Comparison of ENCODE assay signal across 8 cellular contexts in the genomic region with DNA sequence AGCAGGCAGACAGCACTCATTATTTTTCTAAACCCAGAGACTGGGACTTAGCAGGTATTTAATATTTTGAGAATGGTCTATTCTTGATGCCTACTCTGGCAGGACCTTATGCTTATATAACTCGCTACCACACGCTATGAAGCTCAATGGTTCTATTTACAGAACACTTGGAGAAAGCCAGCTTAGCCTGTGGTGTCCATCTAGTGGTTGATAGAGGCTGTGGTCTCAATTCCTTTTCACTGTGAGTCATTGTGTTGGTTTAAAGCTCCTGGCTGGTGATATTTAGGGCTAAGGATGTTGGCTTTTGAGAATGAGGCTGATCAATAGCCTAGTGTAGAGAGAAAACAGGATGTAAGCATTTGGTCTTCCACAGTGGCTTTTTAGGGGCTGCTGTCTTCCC.
DNase-seq lines count a peak whose midpoint lies in the region; ATAC-seq and TF ChIP-seq lines count a peak whose summit lies in the region.

No MANE protein-coding gene starts in this region.

- H3K27ac Mint-ChIP-seq in CD4-positive, alpha-beta T cell, result no peak overlapping the region
- H3K27ac Mint-ChIP-seq in activated CD4-positive, alpha-beta T cell treated with anti-CD3 and anti-CD28 coated beads for 36 hours, result no peak overlapping the region

- TF ChIP-seq POLR2A in right lobe of liver (IDR thresholded peaks at IDR 0.05), result no peak

- peak; percentile 70 to 82 (median 78) for ATAC-seq in right lobe of liver
- ATAC-seq in GM21529 (IDR thresholded peaks at IDR 0.05; ENCODE audit: unreplicated experiment), result no peak
- no peak for ATAC-seq in CD4-positive, alpha-beta T cell (ENCODE audit: poor library complexity)
- no peak for ATAC-seq in activated CD4-positive, alpha-beta T cell treated with anti-CD3 and anti-CD28 coated beads for 36 hours

- DNase-seq in EL (peak; percentile 79), NCI-H2196 (lab: John Stamatoyannopoulos, UW; ENCODE audit: unreplicated experiment) (peak; percentile 63), cerebellum (ENCODE audit: low spot score) (peak; percentile 82), right lobe of liver (no peak), Kasumi-1 (lab: John Stamatoyannopoulos, UW) (no peak)
- DNase-seq in CD4-positive, alpha-beta T cell, result no peak
- no peak for DNase-seq in activated CD4-positive, alpha-beta T cell treated with anti-CD3 and anti-CD28 coated beads for 36 hours

- H3K9me3 ChIP-seq in right lobe of liver, result no peaks in the 10 kb centered on the region
- H3K9me3 ChIP-seq in CD4-positive, alpha-beta T cell (ENCODE audit: control insufficient read depth, low read length), result no peaks in the 10 kb centered on the region

- WGBS in right lobe of liver (ENCODE audit: insufficient coverage, low coverage, low lambda C conversion rate, missing lambda C conversion rate), result 20% methylated on average over 2 of the region's 2 CpGs

- CTCF ChIA-PET in CD4-positive, alpha-beta T cell (lab: Charles Lee), result no interaction called here
- CTCF ChIA-PET in activated CD4-positive, alpha-beta T cell treated with anti-CD3 and anti-CD28 coated beads for 36 hours (lab: Charles Lee), result interaction anchor here (0.7 to 4.1 kb wide), 5 partner anchors 124 to 447 kb away, joined by 3 to 17 read pairs (median 3); no protein-coding TSS in a partner anchor

- H3K27me3 Mint-ChIP-seq in CD4-positive, alpha-beta T cell, result peaks cover 34% of the 10 kb centered on the region
- H3K27me3 Mint-ChIP-seq in activated CD4-positive, alpha-beta T cell treated with anti-CD3 and anti-CD28 coated beads for 36 hours, result peaks cover 20% of the 10 kb centered on the region

- H3K4me1 Mint-ChIP-seq in CD4-positive, alpha-beta T cell (ENCODE audit: low read depth), result peaks cover 9% of the 10 kb centered on the region
- H3K4me1 Mint-ChIP-seq in activated CD4-positive, alpha-beta T cell treated with anti-CD3 and anti-CD28 coated beads for 36 hours, result peaks cover 8% of the 10 kb centered on the region

- H3K4me1 ChIP-seq in right lobe of liver, result peaks cover 0 to 27% (median 13%) of the 10 kb centered on the region in 4 donors

- no peaks in the 10 kb centered on the region for H3K27me3 ChIP-seq in right lobe of liver
- no peaks in the 10 kb centered on the region for H3K27me3 ChIP-seq in CD4-positive, alpha-beta T cell (ENCODE audit: control insufficient read depth, insufficient read depth, low read length)

- intact Hi-C loops in right lobe of liver (cut with DNase I), result loop anchor here in 1 of 2 donors (10.0 kb wide), 1 partner anchor 151 kb away; no protein-coding TSS in a partner anchor
- intact Hi-C loops in CD4-positive, alpha-beta T cell (cut with DNase I, micrococcal nuclease), result loop anchor here (5.0 kb wide), 3 partner anchors 153 to 173 kb away; no protein-coding TSS in a partner anchor
- intact Hi-C loops in activated CD4-positive, alpha-beta T cell treated with anti-CD3 and anti-CD28 coated beads for 36 hours (cut with DNase I, micrococcal nuclease), result loop anchor here in 1 of 2 experiments (5.0 kb wide), 1 partner anchor 398 kb away; no protein-coding TSS in a partner anchor

- TF ChIP-seq CTCF in right lobe of liver (IDR thresholded peaks at IDR 0.05), result peak; percentile 41 to 69 (median 56)
- no peak for TF ChIP-seq CTCF in CD4-positive, alpha-beta T cell (IDR thresholded peaks at IDR 0.05)

- no peak overlapping the region for H3K4me3 Mint-ChIP-seq in CD4-positive, alpha-beta T cell
- H3K4me3 Mint-ChIP-seq in activated CD4-positive, alpha-beta T cell treated with anti-CD3 and anti-CD28 coated beads for 36 hours, result no peak overlapping the region

- H3K36me3 ChIP-seq in right lobe of liver, result peaks cover 0 to 9% (median 0%) of the 10 kb centered on the region in 4 donors

- H3K4me3 ChIP-seq in right lobe of liver, result no peak overlapping the region

- H3K36me3 Mint-ChIP-seq in CD4-positive, alpha-beta T cell (ENCODE audit: low read depth), result no peaks in the 10 kb centered on the region
- no peaks in the 10 kb centered on the region for H3K36me3 Mint-ChIP-seq in activated CD4-positive, alpha-beta T cell treated with anti-CD3 and anti-CD28 coated beads for 36 hours (ENCODE audit: low read depth)

- POLR2A ChIA-PET in CD4-positive, alpha-beta T cell (lab: Charles Lee), result no interaction called here
- POLR2A ChIA-PET in activated CD4-positive, alpha-beta T cell treated with anti-CD3 and anti-CD28 coated beads for 36 hours (lab: Charles Lee), result no interaction called here

- peak overlapping the region; percentile 23 to 64 (median 59) for H3K27ac ChIP-seq in right lobe of liver
- no peak overlapping the region for H3K27ac ChIP-seq in CD4-positive, alpha-beta T cell (ENCODE audit: low read depth, low read length)

- H3K9me3 Mint-ChIP-seq in CD4-positive, alpha-beta T cell, result no peaks in the 10 kb centered on the region
- no peaks in the 10 kb centered on the region for H3K9me3 Mint-ChIP-seq in activated CD4-positive, alpha-beta T cell treated with anti-CD3 and anti-CD28 coated beads for 36 hours (ENCODE audit: low read depth)

Comparison
In these comparisons a context has a peak if more than half of its experiments do, and no peak if none do; other contexts are left out.
1. DNase-seq: peak in EL (single experiment), NCI-H2196 (single experiment) and cerebellum (single experiment); none in right lobe of liver (0 of 3), CD4-positive, alpha-beta T cell (0 of 10), activated CD4-positive, alpha-beta T cell treated with anti-CD3 and anti-CD28 coated beads for 36 hours (single experiment) and Kasumi-1 (0 of 2).
2. ATAC-seq: peak in right lobe of liver (4 of 4); none in GM21529 (single experiment), CD4-positive, alpha-beta T cell (single experiment) and activated CD4-positive, alpha-beta T cell treated with anti-CD3 and anti-CD28 coated beads for 36 hours (single experiment).